In the genomic region with DNA sequence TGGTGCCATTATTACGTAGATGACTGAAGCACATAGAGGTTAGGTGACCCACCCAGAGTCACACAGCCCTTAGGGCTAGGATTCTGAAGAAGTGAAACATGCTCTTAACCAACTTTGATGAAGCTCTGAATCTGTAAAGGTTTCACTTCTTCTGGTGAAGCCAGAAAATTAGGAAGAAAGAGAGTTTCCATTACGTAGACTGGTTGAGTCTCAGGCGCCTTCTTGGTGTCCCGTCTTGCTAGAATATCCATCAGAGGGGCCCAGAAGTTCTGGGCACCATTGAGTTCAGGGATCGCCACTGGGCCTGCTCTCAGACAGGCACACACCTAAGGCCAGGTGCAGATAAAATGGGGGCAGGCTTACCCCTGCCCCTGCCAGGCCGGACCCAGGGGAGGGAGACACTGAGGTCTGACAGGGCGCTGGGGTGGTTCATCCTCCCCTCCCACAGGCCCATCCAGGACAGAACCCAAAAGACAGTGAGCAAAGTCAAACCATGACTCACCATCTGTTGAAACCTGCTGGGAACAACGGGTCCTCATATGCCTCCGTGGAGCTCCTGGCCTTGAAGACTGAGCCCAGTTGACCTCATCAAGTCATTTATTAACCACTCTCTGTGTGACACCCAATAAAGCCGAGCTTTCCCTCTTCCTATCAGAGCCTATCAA, we compare ENCODE assay signal across 11 cellular contexts. TPM values are rescaled to one million over a fixed set of nuclear protein-coding genes. Genes with fewer than 3 reads are reported as not detected.
A peak's percentile ranks its signal among the peaks of the same experiment; 100 is the strongest.
DNase-seq lines count a peak whose midpoint lies in the region; ATAC-seq and TF ChIP-seq lines count a peak whose summit lies in the region.
"Had no signal": no experiment of that assay in that cellular context is flagged by ENCODE, and none has a peak within 500 bp of the region (broad histone marks: within the 10 kb centered on the region; RNA-seq: fewer than 3 reads in every experiment).

No MANE protein-coding gene starts in this region.

- no peaks in the 10 kb centered on the region for H3K9me3 Mint-ChIP-seq in progenitor cell of endocrine pancreas (ENCODE audit: low read depth)
- H3K9me3 Mint-ChIP-seq: effector memory CD8-positive, alpha-beta T cell had no signal

- peak; percentile 90 for ATAC-seq in GM18519 (IDR thresholded peaks at IDR 0.05; ENCODE audit: low FRiP score, unreplicated experiment)
- ATAC-seq in GM21825 (IDR thresholded peaks at IDR 0.05; ENCODE audit: unreplicated experiment): peak; percentile 86
- ATAC-seq in HG03575 (IDR thresholded peaks at IDR 0.05; ENCODE audit: extremely low read depth, insufficient number of reproducible peaks, low FRiP score, unreplicated experiment): peak; percentile 81
- ATAC-seq in mucosa of descending colon: peak; percentile 31
- ATAC-seq: effector memory CD8-positive, alpha-beta T cell had no signal

- no peak for DNase-seq in mucosa of descending colon
- no peak for DNase-seq in SKM-1 treated with dmso at 0.1 percent for 144 hours (lab: John Stamatoyannopoulos, UW; ENCODE audit: unreplicated experiment)
- DNase-seq in progenitor cell of endocrine pancreas (ENCODE audit: low spot score, unreplicated experiment): no peak
- DNase-seq in NCI-H2227 (lab: John Stamatoyannopoulos, UW; ENCODE audit: unreplicated experiment): no peak
- DNase-seq in NCI-H748 (lab: John Stamatoyannopoulos, UW; ENCODE audit: unreplicated experiment): no peak
- DNase-seq: effector memory CD8-positive, alpha-beta T cell; mesendoderm; NCI-H2171 treated with DMSO at 0.1 percent for 48 hours had no signal

- H3K36me3 Mint-ChIP-seq in progenitor cell of endocrine pancreas (ENCODE audit: insufficient read depth): no peaks in the 10 kb centered on the region

- H3K4me3 ChIP-seq in mucosa of descending colon: no peak overlapping the region

- no peaks in the 10 kb centered on the region for H3K4me1 Mint-ChIP-seq in progenitor cell of endocrine pancreas (ENCODE audit: low read depth)

- no peak for TF ChIP-seq CTCF in mucosa of descending colon (IDR thresholded peaks at IDR 0.05)
- no peak for TF ChIP-seq CTCF in progenitor cell of endocrine pancreas (IDR thresholded peaks at IDR 0.05; ENCODE audit: unreplicated experiment)

- H3K4me3 Mint-ChIP-seq in progenitor cell of endocrine pancreas (ENCODE audit: low read depth): no peak overlapping the region
- H3K4me3 Mint-ChIP-seq: effector memory CD8-positive, alpha-beta T cell had no signal

- H3K4me1 ChIP-seq in mucosa of descending colon (ENCODE audit: low read depth): no peaks in the 10 kb centered on the region

- H3K27me3 Mint-ChIP-seq in progenitor cell of endocrine pancreas: peaks cover 19% of the 10 kb centered on the region

- no peaks in the 10 kb centered on the region for H3K9me3 ChIP-seq in mucosa of descending colon

- no peaks in the 10 kb centered on the region for H3K36me3 ChIP-seq in mucosa of descending colon (ENCODE audit: low read depth)

- H3K27ac Mint-ChIP-seq in progenitor cell of endocrine pancreas: no peak overlapping the region
- H3K27ac Mint-ChIP-seq: effector memory CD8-positive, alpha-beta T cell had no signal

- intact Hi-C loops in mucosa of descending colon (cut with DNase I, micrococcal nuclease): no loop called here

RNA-seq across cellular contexts. Expression of a gene that starts 33.2 kb away (rescaled TPM):
- total RNA-seq in mucosa of descending colon: under 1 TPM; 0.10 to 0.35 (median 0.22) TPM
- not detected in 2 replicates for total RNA-seq in progenitor cell of endocrine pancreas

Comparison
In these comparisons a context has a peak if more than half of its experiments do, and no peak if none do; other contexts are left out.
1. ATAC-seq: peak in every context shown above with its lines; median percentile 90 in GM18519; 86 in GM21825; 81 in HG03575; 31 in mucosa of descending colon.